In the genomic region with DNA sequence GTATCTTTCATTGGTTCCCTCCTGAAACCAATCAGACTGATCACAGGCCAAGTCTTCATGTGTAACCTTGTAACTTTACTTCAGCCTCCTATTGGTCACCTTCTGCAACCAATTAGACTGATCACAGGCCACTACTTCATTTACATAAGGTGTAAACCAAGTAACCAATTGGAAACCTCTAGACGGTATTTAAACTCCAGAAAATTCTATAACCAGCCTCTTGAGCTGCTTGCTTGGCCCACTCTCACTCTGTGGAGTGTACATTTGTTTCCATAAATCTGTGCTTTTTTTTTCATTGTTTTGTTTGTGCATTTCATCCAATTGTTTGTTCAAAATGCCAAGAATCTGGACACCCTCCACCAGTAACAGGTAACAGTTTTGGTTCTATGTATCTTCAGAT, we compare ENCODE assay signal across 18 cellular contexts. TPM values are rescaled to one million over a fixed set of nuclear protein-coding genes. Genes with fewer than 3 reads are reported as not detected.
DNase-seq lines count a peak whose midpoint lies in the region; ATAC-seq lines count a peak whose summit lies in the region.
"Had no signal": no experiment of that assay in that cellular context is flagged by ENCODE, and none has a peak within 500 bp of the region (broad histone marks: within the 10 kb centered on the region; RNA-seq: fewer than 3 reads in every experiment).

No MANE protein-coding gene starts in this region.

- no peaks in the 10 kb centered on the region for H3K9me3 Mint-ChIP-seq in activated T-cell treated with anti-CD3 and anti-CD28 coated beads, Interleukin-2, amount 50 U/mL, for 24 hours
- no peaks in the 10 kb centered on the region for H3K9me3 Mint-ChIP-seq in activated T-helper 17 cell treated with anti-CD3 and anti-CD28 coated beads, Interleukin-2, amount 50 U/mL, for 72 hours
- peaks cover 0 to 5% (median 0%) of the 10 kb centered on the region in 6 donors for H3K9me3 Mint-ChIP-seq in immature natural killer cell
- peaks cover 16 to 18% of the 10 kb centered on the region in 2 donors for H3K9me3 Mint-ChIP-seq in stimulated activated naive CD8-positive, alpha-beta T cell treated with anti-CD3 and anti-CD28 coated beads, Interleukin-15, amount 100 ng/mL, for 72 hours
- H3K9me3 Mint-ChIP-seq: GM23338 had no signal

- H3K4me3 Mint-ChIP-seq in activated T-cell treated with anti-CD3 and anti-CD28 coated beads, Interleukin-2, amount 50 U/mL, for 24 hours, result peak overlapping the region; percentile 80
- H3K4me3 Mint-ChIP-seq in activated T-helper 17 cell treated with anti-CD3 and anti-CD28 coated beads, Interleukin-2, amount 50 U/mL, for 72 hours, result no peak overlapping the region
- peak overlapping the region in 2 of 5 donors; percentile 58 to 79 for H3K4me3 Mint-ChIP-seq in immature natural killer cell
- peak overlapping the region; percentile 89 to 92 for H3K4me3 Mint-ChIP-seq in stimulated activated naive CD8-positive, alpha-beta T cell treated with anti-CD3 and anti-CD28 coated beads, Interleukin-15, amount 100 ng/mL, for 72 hours
- H3K4me3 Mint-ChIP-seq: CD14-positive monocyte, GM23338 had no signal

- H3K36me3 Mint-ChIP-seq in activated T-cell treated with anti-CD3 and anti-CD28 coated beads, Interleukin-2, amount 50 U/mL, for 24 hours (ENCODE audit: low read depth), result peaks cover 27% of the 10 kb centered on the region
- no peaks in the 10 kb centered on the region for H3K36me3 Mint-ChIP-seq in activated T-helper 17 cell treated with anti-CD3 and anti-CD28 coated beads, Interleukin-2, amount 50 U/mL, for 72 hours (ENCODE audit: low read depth)
- H3K36me3 Mint-ChIP-seq in immature natural killer cell, result peaks cover 0 to 16% (median 7%) of the 10 kb centered on the region in 3 donors
- H3K36me3 Mint-ChIP-seq: CD14-positive monocyte had no signal

- ATAC-seq in activated T-helper 17 cell treated with anti-CD3 and anti-CD28 coated beads, Interleukin-2, amount 50 U/mL, for 72 hours (replicated peaks), result peak; percentile 24
- ATAC-seq in stimulated activated naive CD8-positive, alpha-beta T cell treated with anti-CD3 and anti-CD28 coated beads, Interleukin-15, amount 100 ng/mL, for 72 hours, result peak; percentile 84
- ATAC-seq in GM21717 (IDR thresholded peaks at IDR 0.05; ENCODE audit: unreplicated experiment) (no peak), HG02973 (IDR thresholded peaks at IDR 0.05; ENCODE audit: unreplicated experiment) (no peak)
- ATAC-seq: GM23338 had no signal

- no peaks in the 10 kb centered on the region for H3K27me3 Mint-ChIP-seq in activated T-cell treated with anti-CD3 and anti-CD28 coated beads, Interleukin-2, amount 50 U/mL, for 24 hours
- peaks cover 16% of the 10 kb centered on the region for H3K27me3 Mint-ChIP-seq in activated T-helper 17 cell treated with anti-CD3 and anti-CD28 coated beads, Interleukin-2, amount 50 U/mL, for 72 hours
- H3K27me3 Mint-ChIP-seq in immature natural killer cell (ENCODE audit: low read depth in 3 of 3), result peaks cover 0 to 8% (median 4%) of the 10 kb centered on the region in 3 donors
- H3K27me3 Mint-ChIP-seq in stimulated activated naive CD8-positive, alpha-beta T cell treated with anti-CD3 and anti-CD28 coated beads, Interleukin-15, amount 100 ng/mL, for 72 hours, result no peaks in the 10 kb centered on the region

- no peak for DNase-seq in activated T-cell treated with anti-CD3 and anti-CD28 coated beads, Interleukin-2, amount 50 U/mL, for 24 hours
- no peak for DNase-seq in activated T-cell treated with anti-CD3 and anti-CD28 coated beads, Interleukin-2, amount 50 U/mL, for 48 hours
- no peak for DNase-seq in immature natural killer cell
- DNase-seq in stimulated activated naive CD8-positive, alpha-beta T cell treated with anti-CD3 and anti-CD28 coated beads, Interleukin-15, amount 100 ng/mL, for 72 hours, result peak; percentile 57 to 62
- no peak for DNase-seq in superior temporal gyrus (ENCODE audit: extremely low spot score)
- DNase-seq: 8988T, COR-L47, GDM1, HCEC 1CT, NCI-H1105, NCI-H1694, NCI-H2081 treated with DMSO at 0.1 percent for 48 hours, Right ventricle myocardium superior had no signal

- H3K27ac Mint-ChIP-seq in activated T-cell treated with anti-CD3 and anti-CD28 coated beads, Interleukin-2, amount 50 U/mL, for 24 hours, result peak overlapping the region; percentile 75
- no peak overlapping the region for H3K27ac Mint-ChIP-seq in activated T-helper 17 cell treated with anti-CD3 and anti-CD28 coated beads, Interleukin-2, amount 50 U/mL, for 72 hours
- H3K27ac Mint-ChIP-seq in immature natural killer cell, result peak overlapping the region; percentile 57 to 97 (median 88)
- peak overlapping the region; percentile 92 to 95 for H3K27ac Mint-ChIP-seq in stimulated activated naive CD8-positive, alpha-beta T cell treated with anti-CD3 and anti-CD28 coated beads, Interleukin-15, amount 100 ng/mL, for 72 hours
- H3K27ac Mint-ChIP-seq: GM23338 had no signal

- H3K4me1 Mint-ChIP-seq in activated T-cell treated with anti-CD3 and anti-CD28 coated beads, Interleukin-2, amount 50 U/mL, for 24 hours (ENCODE audit: low read depth), result peaks cover 39% of the 10 kb centered on the region
- no peaks in the 10 kb centered on the region for H3K4me1 Mint-ChIP-seq in activated T-helper 17 cell treated with anti-CD3 and anti-CD28 coated beads, Interleukin-2, amount 50 U/mL, for 72 hours
- H3K4me1 Mint-ChIP-seq in immature natural killer cell, result peaks cover 40 to 45% of the 10 kb centered on the region in 2 donors
- peaks cover 45% of the 10 kb centered on the region for H3K4me1 Mint-ChIP-seq in stimulated activated naive CD8-positive, alpha-beta T cell treated with anti-CD3 and anti-CD28 coated beads, Interleukin-15, amount 100 ng/mL, for 72 hours
- H3K4me1 Mint-ChIP-seq: CD14-positive monocyte had no signal

RNA-seq across cellular contexts. Expression of gene EIF2S3B, which starts 47.5 kb away (rescaled TPM):
- total RNA-seq in activated T-helper 17 cell treated with anti-CD3 and anti-CD28 coated beads, Interleukin-2, amount 50 U/mL, for 72 hours, result under 1 TPM; 0.26 TPM
- polyA plus RNA-seq in immature natural killer cell, result under 1 TPM; 0.24 to 0.30 (median 0.29) TPM

Comparison
In these comparisons a context has a peak if more than half of its experiments do, and no peak if none do; other contexts are left out.
1. DNase-seq: peak in stimulated activated naive CD8-positive, alpha-beta T cell treated with anti-CD3 and anti-CD28 coated beads, Interleukin-15, amount 100 ng/mL, for 72 hours (2 of 2); none in activated T-cell treated with anti-CD3 and anti-CD28 coated beads, Interleukin-2, amount 50 U/mL, for 24 hours (single experiment), activated T-cell treated with anti-CD3 and anti-CD28 coated beads, Interleukin-2, amount 50 U/mL, for 48 hours (0 of 2), immature natural killer cell (0 of 3) and superior temporal gyrus (single experiment).
2. ATAC-seq: peak in activated T-helper 17 cell treated with anti-CD3 and anti-CD28 coated beads, Interleukin-2, amount 50 U/mL, for 72 hours (single experiment) and stimulated activated naive CD8-positive, alpha-beta T cell treated with anti-CD3 and anti-CD28 coated beads, Interleukin-15, amount 100 ng/mL, for 72 hours (single experiment); none in GM21717 (single experiment) and HG02973 (single experiment).